Comparison of ENCODE assay signal across 8 cellular contexts in genomic region chr11:73306977-73307322, GRCh38. TPM values are rescaled to one million over a fixed set of nuclear protein-coding genes. Genes with fewer than 3 reads are reported as not detected.
DNase-seq lines count a peak whose midpoint lies in the region; ATAC-seq and TF ChIP-seq lines count a peak whose summit lies in the region.

No MANE protein-coding gene starts in this region.

- no peak for DNase-seq in heart right ventricle
- DNase-seq in left cardiac atrium = no peak
- peak in 1 of 4 donors; percentile 42 for DNase-seq in body of pancreas
- no peak for DNase-seq in memory B cell (ENCODE audit: low spot score in 2 of 2)
- DNase-seq in uterus = no peak
- DNase-seq in stimulated activated naive CD4-positive, alpha-beta T cell treated with Interleukin-2 at 50 U/mL for 16 hours (lab: John Stamatoyannopoulos, UW) = no peak
- no peak for DNase-seq in DMS53 (lab: John Stamatoyannopoulos, UW)

- H3K4me3 ChIP-seq in heart right ventricle (peak overlapping the region in 9 of 10 donors; percentile 67 to 88 (median 76)), body of pancreas (no peak overlapping the region), uterus (peak overlapping the region; percentile 37 to 46)

- H3K4me1 Mint-ChIP-seq in memory B cell = peaks cover 9% of the 10 kb centered on the region

- H3K27ac ChIP-seq in heart right ventricle (peak overlapping the region in 9 of 10 donors; percentile 95 to 100 (median 98)), body of pancreas (peak overlapping the region in 3 of 4 donors; percentile 74 to 96 (median 85)), uterus (peak overlapping the region; percentile 91 to 93)

- TF ChIP-seq CTCF in heart right ventricle (IDR thresholded peaks at IDR 0.05) (no peak), body of pancreas (IDR thresholded peaks at IDR 0.05) (no peak), uterus (IDR thresholded peaks at IDR 0.05) (no peak)

- H3K9me3 Mint-ChIP-seq in memory B cell = no peaks in the 10 kb centered on the region

- peaks cover 5 to 53% (median 33%) of the 10 kb centered on the region in 9 donors for H3K4me1 ChIP-seq in heart right ventricle
- H3K4me1 ChIP-seq in body of pancreas = peaks cover 34% of the 10 kb centered on the region
- no peaks in the 10 kb centered on the region for H3K4me1 ChIP-seq in uterus

- H3K27me3 Mint-ChIP-seq in memory B cell = peaks cover 12% of the 10 kb centered on the region

- H3K36me3 ChIP-seq in heart right ventricle (peaks cover 0 to 20% (median 0%) of the 10 kb centered on the region in 9 donors), body of pancreas (replicated peaks in 1 of 2; ENCODE audit: insufficient read depth in 1 of 2, low read depth in 2 of 2) (no peaks in the 10 kb centered on the region), uterus (no peaks in the 10 kb centered on the region)

- ATAC-seq in heart right ventricle (no peak), left cardiac atrium (no peak), body of pancreas (peak; percentile 1), memory B cell (ENCODE audit: low read depth) (no peak), GM19023 (IDR thresholded peaks at IDR 0.05; ENCODE audit: unreplicated experiment) (no peak)

- 13 to 17% methylated on average over 18 of the region's 18 CpGs for WGBS in heart right ventricle, 2 donors
- WGBS in body of pancreas, 2 donors = 11 to 16% methylated on average over 18 of the region's 18 CpGs

- H3K27ac Mint-ChIP-seq in memory B cell = peak overlapping the region; percentile 42

- H3K27me3 ChIP-seq in heart right ventricle (peaks cover 0 to 23% (median 0%) of the 10 kb centered on the region in 7 donors), body of pancreas (no peaks in the 10 kb centered on the region), uterus (no peaks in the 10 kb centered on the region)

- H3K9me3 ChIP-seq in heart right ventricle = no peaks in the 10 kb centered on the region
- H3K9me3 ChIP-seq in body of pancreas = no peaks in the 10 kb centered on the region
- no peaks in the 10 kb centered on the region for H3K9me3 ChIP-seq in uterus

- TF ChIP-seq POLR2A in body of pancreas (IDR thresholded peaks at IDR 0.05) (peak in 1 of 3 donors; percentile 6), uterus (IDR thresholded peaks at IDR 0.05) (peak in 1 of 2 donors; percentile 29)

- H3K4me3 Mint-ChIP-seq in memory B cell = peak overlapping the region; percentile 95

- intact Hi-C loops in heart right ventricle (cut with DNase I) (loop anchor here in 9 of 10 donors (1.0 to 10.0 kb wide), 10 partner anchors 27 to 354 kb away; partner anchors contain the start of gene RELT (in 1 of the 9)), left cardiac atrium (cut with DNase I) (loop anchor here in 1 of 2 donors (1.0 to 5.0 kb wide), 2 partner anchors 28 to 85 kb away; no protein-coding TSS in a partner anchor), body of pancreas (cut with DNase I) (no loop called here), uterus (cut with DNase I; ENCODE audit: low total_unique reads) (no loop called here)

- no peaks in the 10 kb centered on the region for H3K36me3 Mint-ChIP-seq in memory B cell

RNA-seq across cellular contexts. Expression of gene ARHGEF17, which starts 1.1 kb away (rescaled TPM):
- total RNA-seq in heart right ventricle = 10 to 100 TPM; 39.2 to 67.4 (median 52.2) TPM
- 10 to 100 TPM; 38.6 to 44.3 TPM for polyA plus RNA-seq in heart right ventricle
- total RNA-seq in left cardiac atrium = 10 to 100 TPM; 42.2 to 53.2 TPM
- 10 to 100 TPM; 19.2 to 28.0 TPM for total RNA-seq in body of pancreas
- total RNA-seq in uterus = 100 to 1,000 TPM in 1 of 4 donors, 10 to 100 TPM in 3; 17.9 to 174 (median 58.6) TPM

RNA-seq across cellular contexts. Expression of gene P2RY6, which starts 34.8 kb away (rescaled TPM):
- total RNA-seq in heart right ventricle (10 to 100 TPM in 1 of 10 donors, 1 to 10 TPM in 7, under 1 TPM in 2; 0.83 to 13.0 (median 1.8) TPM), left cardiac atrium (1 to 10 TPM; 2.0 to 4.4 TPM), body of pancreas (not detected), uterus (1 to 10 TPM in 1 of 4 donors, under 1 TPM in 1, not detected in 2; 0.76 to 1.0 TPM)
- 1 to 10 TPM; 1.2 to 2.4 TPM for polyA plus RNA-seq in heart right ventricle

Comparison
In these comparisons a context has a peak if more than half of its experiments do, and no peak if none do; other contexts are left out.
1. H3K4me3 ChIP-seq: peak in heart right ventricle (9 of 10) and uterus (2 of 2); none in body of pancreas (0 of 2).
2. intact Hi-C loops: an anchor here in heart right ventricle (1.0 to 10.0 kb wide); none called in body of pancreas and uterus.
3. Peak in every context shown above with its lines, with median percentiles within 50 percentile points of each other: H3K27ac ChIP-seq.